20 cellular contexts compared by ENCODE assay signal in the genomic region with DNA sequence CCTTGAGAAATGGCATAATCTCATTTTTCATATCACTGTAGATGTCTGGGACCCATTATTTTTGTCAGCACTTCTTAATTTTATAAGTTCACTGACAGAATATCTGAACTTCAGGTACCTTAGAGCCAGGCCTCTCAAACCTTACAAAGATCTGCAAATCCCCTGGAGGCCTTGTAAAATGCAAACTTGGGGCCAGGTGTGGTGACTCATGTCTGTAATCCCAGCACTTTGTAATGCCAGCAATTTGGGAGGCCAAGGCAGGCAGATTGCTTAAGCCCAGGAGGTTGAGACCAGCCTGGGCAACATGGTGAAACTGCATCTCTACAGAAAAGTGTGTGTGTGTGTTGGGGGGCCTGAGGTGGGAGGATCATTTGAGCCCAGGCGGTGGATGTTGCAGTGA. TPM values are rescaled to one million over a fixed set of nuclear protein-coding genes. Genes with fewer than 3 reads are reported as not detected.
DNase-seq lines count a peak whose midpoint lies in the region; ATAC-seq and TF ChIP-seq lines count a peak whose summit lies in the region.
"Had no signal": no experiment of that assay in that cellular context is flagged by ENCODE, and none has a peak within 500 bp of the region (broad histone marks: within the 10 kb centered on the region; RNA-seq: fewer than 3 reads in every experiment).

No MANE protein-coding gene starts in this region.

- H3K4me1 ChIP-seq in GM23338 (ENCODE audit: insufficient read depth) (peaks cover 29% of the 10 kb centered on the region), Karpas-422 (ENCODE audit: low read length) (peaks cover 91% of the 10 kb centered on the region), mucosa of descending colon (ENCODE audit: low read depth) (no peaks in the 10 kb centered on the region), right cardiac atrium (ENCODE audit: control insufficient read depth, insufficient read depth, low read length) (peaks cover 2% of the 10 kb centered on the region)
- H3K4me1 ChIP-seq: adrenal gland, psoas muscle had no signal

- ATAC-seq in GM23338: peak; percentile 54
- no peak for ATAC-seq in mucosa of descending colon
- no peak for ATAC-seq in right cardiac atrium
- ATAC-seq: activated CD8-positive, alpha-beta T cell treated with anti-CD3 and anti-CD28 coated beads for 36 hours; left lobe of liver; psoas muscle had no signal

- H3K4me2 ChIP-seq in GM23338 (peak overlapping the region; percentile 61), Karpas-422 (ENCODE audit: low read depth, low read length, poor library complexity, severe bottlenecking) (peak overlapping the region; percentile 88)

- no peak overlapping the region for H3K4me3 Mint-ChIP-seq in GM23338
- H3K4me3 Mint-ChIP-seq: activated B cell treated with CpG ODN at 0.5 μM for 24 hours; activated CD8-positive, alpha-beta T cell treated with anti-CD3 and anti-CD28 coated beads for 36 hours; T-helper 1 cell treated with Interleukin-12 subunit alpha and Interleukin-12 subunit beta and Interleukin-4 antibody, amounts not matched to agents 30 μg/mL and 1 μg/mL, for 36 hours had no signal

- no peaks in the 10 kb centered on the region for H3K27me3 ChIP-seq in GM23338 (ENCODE audit: insufficient read depth)
- no peaks in the 10 kb centered on the region for H3K27me3 ChIP-seq in Karpas-422 (ENCODE audit: low read length)
- H3K27me3 ChIP-seq in right cardiac atrium (ENCODE audit: control insufficient read depth, insufficient read depth): no peaks in the 10 kb centered on the region
- H3K27me3 ChIP-seq: adrenal gland had no signal

- intact Hi-C loops in mucosa of descending colon (cut with DNase I, micrococcal nuclease) (no loop called here), right cardiac atrium (cut with DNase I) (no loop called here)

- peak overlapping the region; percentile 75 for H3K27ac ChIP-seq in GM23338 (ENCODE audit: low read depth)
- H3K27ac ChIP-seq in Karpas-422 (ENCODE audit: low read length): peak overlapping the region; percentile 98
- no peak overlapping the region for H3K27ac ChIP-seq in right cardiac atrium (ENCODE audit: low read length)
- no peak overlapping the region for H3K27ac ChIP-seq in substantia nigra (ENCODE audit: low read depth, low read length, poor library complexity, severe bottlenecking)
- H3K27ac ChIP-seq: adrenal gland, psoas muscle had no signal

- peak overlapping the region; percentile 82 for H3K9ac ChIP-seq in Karpas-422 (ENCODE audit: low read length)

- H3K27ac Mint-ChIP-seq in GM23338: peak overlapping the region; percentile 77
- H3K27ac Mint-ChIP-seq: activated B cell treated with CpG ODN at 0.5 μM for 24 hours; activated CD8-positive, alpha-beta T cell treated with anti-CD3 and anti-CD28 coated beads for 36 hours; T-helper 1 cell treated with Interleukin-12 subunit alpha and Interleukin-12 subunit beta and Interleukin-4 antibody, amounts not matched to agents 30 μg/mL and 1 μg/mL, for 36 hours had no signal

- H4K20me1 ChIP-seq in GM23338 (replicated peaks; ENCODE audit: insufficient read depth) (no peaks in the 10 kb centered on the region; the same call in 1 of the 2 replicates), Karpas-422 (ENCODE audit: insufficient read depth, low read depth, low read length) (no peaks in the 10 kb centered on the region)

- TF ChIP-seq CTCF in GM23338 (conservative IDR thresholded peaks at IDR 0.05; ENCODE audit: low read depth in 2 of 2): no peak
- no peak for TF ChIP-seq CTCF in mucosa of descending colon (IDR thresholded peaks at IDR 0.05)

- DNase-seq in GM23338 (ENCODE audit: low spot score) (peak; percentile 47), Karpas-422 (peak; percentile 93), astrocyte of the hippocampus (ENCODE audit: low read depth, low spot score) (peak; percentile 43), iris pigment epithelial cell (ENCODE audit: low read depth) (peak; percentile 44), DMS79 treated with DMSO at 0.1 percent for 48 hours (lab: John Stamatoyannopoulos, UW) (no peak), mucosa of descending colon (no peak), right cardiac atrium (no peak), substantia nigra (lab: John Stamatoyannopoulos, UW) (no peak)
- DNase-seq: activated B cell treated with CpG ODN at 0.5 μM for 24 hours; activated CD8-positive, alpha-beta T cell treated with anti-CD3 and anti-CD28 coated beads for 36 hours; activated T-cell treated with anti-CD3 and anti-CD28 coated beads, Interleukin-2, amount 50 U/mL, for 48 hours; adrenal gland; COR-L47; NCI-H1694 treated with DMSO at 0.1 percent for 48 hours; NCI-H345; psoas muscle; Right ventricle myocardium superior; stimulated activated CD4-positive, alpha-beta T cell treated with anti-CD3 and anti-CD28 coated beads, Interleukin-12 subunit alpha, Interleukin-12 subunit beta, amount 100 ng/mL, for 4 hours had no signal

- H2AFZ ChIP-seq in GM23338: no peak overlapping the region
- H2AFZ ChIP-seq in Karpas-422 (ENCODE audit: low read length): no peak overlapping the region

- WGBS in right cardiac atrium: 82% methylated on average over 1 of the region's 1 CpG

- H3K36me3 Mint-ChIP-seq in GM23338 (ENCODE audit: low read depth): no peaks in the 10 kb centered on the region

- peaks cover 26% of the 10 kb centered on the region for H3K4me1 Mint-ChIP-seq in GM23338
- H3K4me1 Mint-ChIP-seq: activated B cell treated with CpG ODN at 0.5 μM for 24 hours had no signal

- H3K27me3 Mint-ChIP-seq in GM23338 (ENCODE audit: insufficient read depth, low read depth, poor library complexity): peaks cover 3% of the 10 kb centered on the region
- H3K27me3 Mint-ChIP-seq: activated CD8-positive, alpha-beta T cell treated with anti-CD3 and anti-CD28 coated beads for 36 hours had no signal

- H3K9me3 Mint-ChIP-seq in GM23338: no peaks in the 10 kb centered on the region
- H3K9me3 Mint-ChIP-seq: activated B cell treated with CpG ODN at 0.5 μM for 24 hours; activated CD8-positive, alpha-beta T cell treated with anti-CD3 and anti-CD28 coated beads for 36 hours; T-helper 1 cell treated with Interleukin-12 subunit alpha and Interleukin-12 subunit beta and Interleukin-4 antibody, amounts not matched to agents 30 μg/mL and 1 μg/mL, for 36 hours had no signal

- H3K36me3 ChIP-seq in GM23338 (ENCODE audit: insufficient read depth): no peaks in the 10 kb centered on the region
- H3K36me3 ChIP-seq in Karpas-422 (ENCODE audit: insufficient read depth, low read length): no peaks in the 10 kb centered on the region
- H3K36me3 ChIP-seq in mucosa of descending colon (ENCODE audit: low read depth): no peaks in the 10 kb centered on the region
- H3K36me3 ChIP-seq: adrenal gland had no signal

- peaks cover 36% of the 10 kb centered on the region for H3K79me2 ChIP-seq in GM23338 (replicated peaks; ENCODE audit: insufficient read depth)
- H3K79me2 ChIP-seq in Karpas-422 (ENCODE audit: low read length): 0 out of 2 replicates have a peak, but pooled peaks cover 2% of the 10 kb centered on the region

- no peaks in the 10 kb centered on the region for H3F3A ChIP-seq in GM23338 (replicated peaks; ENCODE audit: low read depth)

- H3K9me3 ChIP-seq in Karpas-422 (ENCODE audit: low read length): no peaks in the 10 kb centered on the region
- no peaks in the 10 kb centered on the region for H3K9me3 ChIP-seq in mucosa of descending colon
- no peaks in the 10 kb centered on the region for H3K9me3 ChIP-seq in right cardiac atrium (ENCODE audit: control insufficient read depth, low read length)
- H3K9me3 ChIP-seq: adrenal gland, psoas muscle had no signal

- H3K9me2 ChIP-seq in GM23338 (ENCODE audit: insufficient read depth): no peaks in the 10 kb centered on the region
- H3K9me2 ChIP-seq in Karpas-422 (replicated peaks; ENCODE audit: insufficient read depth, low read length): no peaks in the 10 kb centered on the region

- H3K4me3 ChIP-seq in GM23338 (no peak overlapping the region), Karpas-422 (ENCODE audit: low read length) (peak overlapping the region; percentile 67), mucosa of descending colon (no peak overlapping the region), right cardiac atrium (ENCODE audit: low read length) (no peak overlapping the region)
- H3K4me3 ChIP-seq: adrenal gland, psoas muscle had no signal

TF ChIP-seq in GM23338, 12 proteins besides CTCF, POLR2A, EP300 and RAD21 (continues in another document):
- TF ChIP-seq EZH2 (IDR thresholded peaks at IDR 0.05; ENCODE audit: low read depth, unreplicated experiment): no peak

RNA-seq across cellular contexts. Expression of gene RASGRF2, which starts 30.8 kb away (rescaled TPM):
- 15.0 and 19.2 TPM in 2 replicates for total RNA-seq in GM23338 (2014; rRNA removed; shearing (Covaris generic))
- polyA plus RNA-seq in GM23338 (2016; fragmentation: Nextera tagmentation; extraction: Ambion mirVana) (4.3 and 5.0 TPM in 2 replicates), right cardiac atrium (2.7 TPM)
- 11.1 and 19.4 TPM in 2 replicates for total RNA-seq in Karpas-422 (2014; rRNA removed; shearing (Covaris generic); ENCODE audit: low replicate concordance)
- total RNA-seq in mucosa of descending colon (1 to 10 TPM; 2.0 to 8.0 (median 2.9) TPM), right cardiac atrium (1 to 10 TPM; 3.0 to 5.0 (median 4.3) TPM)

Comparison
In these comparisons a context has a peak if more than half of its experiments do, and no peak if none do; other contexts are left out.
1. DNase-seq: peak in GM23338 (single experiment), Karpas-422 (single experiment), astrocyte of the hippocampus (single experiment) and iris pigment epithelial cell (single experiment); none in DMS79 treated with DMSO at 0.1 percent for 48 hours (single experiment), mucosa of descending colon (0 of 3), right cardiac atrium (0 of 3) and substantia nigra (0 of 49).
2. H3K27ac ChIP-seq: peak in GM23338 (single experiment) and Karpas-422 (single experiment); none in right cardiac atrium (single experiment) and substantia nigra (single experiment).